In genomic region chr3:61903931-61904657, GRCh38 we compare ENCODE assay signal across 9 cellular contexts.
DNase-seq lines count a peak whose midpoint lies in the region; ATAC-seq and TF ChIP-seq lines count a peak whose summit lies in the region.
"Had no signal": no experiment of that assay in that cellular context is flagged by ENCODE, and none has a peak within 500 bp of the region (broad histone marks: within the 10 kb centered on the region; RNA-seq: fewer than 3 reads in every experiment).

No MANE protein-coding gene starts in this region.

- H3K79me2 ChIP-seq in neural progenitor cell (ENCODE audit: low read depth): peaks cover 62% of the 10 kb centered on the region

- peaks cover 13% of the 10 kb centered on the region for H3F3A ChIP-seq in neural progenitor cell (ENCODE audit: low read depth)

- H3K4me2 ChIP-seq in neural progenitor cell: no peak overlapping the region

- H3K36me3 Mint-ChIP-seq in neural progenitor cell: no peaks in the 10 kb centered on the region

- H2AFZ ChIP-seq in neural progenitor cell (replicated peaks): no peak overlapping the region

- peak; percentile 51 for ATAC-seq in GM19395 (IDR thresholded peaks at IDR 0.05; ENCODE audit: unreplicated experiment)

- H3K27ac Mint-ChIP-seq in neural progenitor cell: peak overlapping the region; percentile 62

- peaks cover 32% of the 10 kb centered on the region for H3K4me1 Mint-ChIP-seq in neural progenitor cell
- H3K4me1 Mint-ChIP-seq: central memory CD8-positive, alpha-beta T cell had no signal

- H3K4me3 Mint-ChIP-seq in neural progenitor cell: no peak overlapping the region
- H3K4me3 Mint-ChIP-seq: central memory CD8-positive, alpha-beta T cell had no signal

- DNase-seq in MV-4-11 (lab: John Stamatoyannopoulos, UW): peak; percentile 50
- peak; percentile 15 for DNase-seq in dedifferentiated amniotic fluid mesenchymal stem cell (ENCODE audit: extremely low spot score)
- DNase-seq in neural progenitor cell (ENCODE audit: low spot score): no peak
- no peak for DNase-seq in activated CD4-positive, alpha-beta T cell treated with anti-CD3 and anti-CD28 coated beads for 48 hours
- DNase-seq in stimulated activated CD4-positive, alpha-beta T cell treated with anti-CD3 and anti-CD28 coated beads, Interleukin-4, amount 100 ng/mL, for 24 hours: no peak
- DNase-seq in stimulated activated CD4-positive, alpha-beta T cell treated with anti-CD3 and anti-CD28 coated beads, Interleukin-2, amount 100 ng/mL, for 24 hours: no peak
- no peak for DNase-seq in A172 (ENCODE audit: low spot score)

- no peaks in the 10 kb centered on the region for H3K27me3 Mint-ChIP-seq in neural progenitor cell (ENCODE audit: insufficient read depth, low read depth)
- H3K27me3 Mint-ChIP-seq: central memory CD8-positive, alpha-beta T cell had no signal

- H3K4me1 ChIP-seq in neural progenitor cell: peaks cover 48% of the 10 kb centered on the region

- H4K20me1 ChIP-seq in neural progenitor cell (ENCODE audit: low read depth): peaks cover 43% of the 10 kb centered on the region

- peak overlapping the region; percentile 11 for H3K27ac ChIP-seq in neural progenitor cell

- no peaks in the 10 kb centered on the region for H3K27me3 ChIP-seq in neural progenitor cell

- no peak overlapping the region for H3K9ac ChIP-seq in neural progenitor cell

- no peak for TF ChIP-seq CTCF in neural progenitor cell (IDR thresholded peaks at IDR 0.05)

- H3K4me3 ChIP-seq in neural progenitor cell: no peak overlapping the region

- no peaks in the 10 kb centered on the region for H3K9me3 Mint-ChIP-seq in neural progenitor cell

- H3K9me3 ChIP-seq in neural progenitor cell (ENCODE audit: low read depth): no peaks in the 10 kb centered on the region

- no peaks in the 10 kb centered on the region for H3K36me3 ChIP-seq in neural progenitor cell

Comparison
In these comparisons a context has a peak if more than half of its experiments do, and no peak if none do; other contexts are left out.
1. DNase-seq: peak in MV-4-11 (single experiment) and dedifferentiated amniotic fluid mesenchymal stem cell (single experiment); none in neural progenitor cell (single experiment), activated CD4-positive, alpha-beta T cell treated with anti-CD3 and anti-CD28 coated beads for 48 hours (single experiment), stimulated activated CD4-positive, alpha-beta T cell treated with anti-CD3 and anti-CD28 coated beads, Interleukin-4, amount 100 ng/mL, for 24 hours (single experiment), stimulated activated CD4-positive, alpha-beta T cell treated with anti-CD3 and anti-CD28 coated beads, Interleukin-2, amount 100 ng/mL, for 24 hours (0 of 2) and A172 (single experiment).